ENCODE assay signal across 1 cellular context in the genomic region with DNA sequence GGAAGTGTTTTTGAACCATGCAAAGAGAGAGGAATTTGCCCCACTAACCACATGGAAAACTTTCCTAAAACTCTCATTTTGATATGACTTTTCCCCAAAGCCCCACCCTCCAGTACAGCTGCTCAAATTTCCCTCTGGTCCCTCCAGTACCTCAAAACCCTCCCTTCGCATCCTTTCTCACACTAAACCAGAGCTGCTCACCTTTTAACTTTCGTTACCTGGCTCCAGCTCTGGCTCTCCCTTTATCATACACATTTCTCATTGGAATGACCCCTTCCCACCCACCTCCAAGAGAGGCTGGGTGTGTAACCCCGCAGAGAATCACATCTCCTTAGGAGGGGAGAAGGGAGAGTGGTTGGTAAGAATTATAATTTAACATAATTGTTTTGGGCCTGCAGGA.
TF ChIP-seq lines count a peak whose summit lies in the region.

No MANE protein-coding gene starts in this region.

TF ChIP-seq in GM23338, 12 proteins besides CTCF, POLR2A, EP300 and RAD21 (continued from another document):
- TF ChIP-seq, protein P1, sequence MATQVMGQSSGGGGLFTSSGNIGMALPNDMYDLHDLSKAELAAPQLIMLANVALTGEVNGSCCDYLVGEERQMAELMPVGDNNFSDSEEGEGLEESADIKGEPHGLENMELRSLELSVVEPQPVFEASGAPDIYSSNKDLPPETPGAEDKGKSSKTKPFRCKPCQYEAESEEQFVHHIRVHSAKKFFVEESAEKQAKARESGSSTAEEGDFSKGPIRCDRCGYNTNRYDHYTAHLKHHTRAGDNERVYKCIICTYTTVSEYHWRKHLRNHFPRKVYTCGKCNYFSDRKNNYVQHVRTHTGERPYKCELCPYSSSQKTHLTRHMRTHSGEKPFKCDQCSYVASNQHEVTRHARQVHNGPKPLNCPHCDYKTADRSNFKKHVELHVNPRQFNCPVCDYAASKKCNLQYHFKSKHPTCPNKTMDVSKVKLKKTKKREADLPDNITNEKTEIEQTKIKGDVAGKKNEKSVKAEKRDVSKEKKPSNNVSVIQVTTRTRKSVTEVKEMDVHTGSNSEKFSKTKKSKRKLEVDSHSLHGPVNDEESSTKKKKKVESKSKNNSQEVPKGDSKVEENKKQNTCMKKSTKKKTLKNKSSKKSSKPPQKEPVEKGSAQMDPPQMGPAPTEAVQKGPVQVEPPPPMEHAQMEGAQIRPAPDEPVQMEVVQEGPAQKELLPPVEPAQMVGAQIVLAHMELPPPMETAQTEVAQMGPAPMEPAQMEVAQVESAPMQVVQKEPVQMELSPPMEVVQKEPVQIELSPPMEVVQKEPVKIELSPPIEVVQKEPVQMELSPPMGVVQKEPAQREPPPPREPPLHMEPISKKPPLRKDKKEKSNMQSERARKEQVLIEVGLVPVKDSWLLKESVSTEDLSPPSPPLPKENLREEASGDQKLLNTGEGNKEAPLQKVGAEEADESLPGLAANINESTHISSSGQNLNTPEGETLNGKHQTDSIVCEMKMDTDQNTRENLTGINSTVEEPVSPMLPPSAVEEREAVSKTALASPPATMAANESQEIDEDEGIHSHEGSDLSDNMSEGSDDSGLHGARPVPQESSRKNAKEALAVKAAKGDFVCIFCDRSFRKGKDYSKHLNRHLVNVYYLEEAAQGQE (IDR thresholded peaks at IDR 0.05; ENCODE audit: unreplicated experiment), result no peak
- no peak for TF ChIP-seq ZNF331 (CRISPR knock-in tag; IDR thresholded peaks at IDR 0.05; ENCODE audit: low read depth)
- TF ChIP-seq, protein P2, sequence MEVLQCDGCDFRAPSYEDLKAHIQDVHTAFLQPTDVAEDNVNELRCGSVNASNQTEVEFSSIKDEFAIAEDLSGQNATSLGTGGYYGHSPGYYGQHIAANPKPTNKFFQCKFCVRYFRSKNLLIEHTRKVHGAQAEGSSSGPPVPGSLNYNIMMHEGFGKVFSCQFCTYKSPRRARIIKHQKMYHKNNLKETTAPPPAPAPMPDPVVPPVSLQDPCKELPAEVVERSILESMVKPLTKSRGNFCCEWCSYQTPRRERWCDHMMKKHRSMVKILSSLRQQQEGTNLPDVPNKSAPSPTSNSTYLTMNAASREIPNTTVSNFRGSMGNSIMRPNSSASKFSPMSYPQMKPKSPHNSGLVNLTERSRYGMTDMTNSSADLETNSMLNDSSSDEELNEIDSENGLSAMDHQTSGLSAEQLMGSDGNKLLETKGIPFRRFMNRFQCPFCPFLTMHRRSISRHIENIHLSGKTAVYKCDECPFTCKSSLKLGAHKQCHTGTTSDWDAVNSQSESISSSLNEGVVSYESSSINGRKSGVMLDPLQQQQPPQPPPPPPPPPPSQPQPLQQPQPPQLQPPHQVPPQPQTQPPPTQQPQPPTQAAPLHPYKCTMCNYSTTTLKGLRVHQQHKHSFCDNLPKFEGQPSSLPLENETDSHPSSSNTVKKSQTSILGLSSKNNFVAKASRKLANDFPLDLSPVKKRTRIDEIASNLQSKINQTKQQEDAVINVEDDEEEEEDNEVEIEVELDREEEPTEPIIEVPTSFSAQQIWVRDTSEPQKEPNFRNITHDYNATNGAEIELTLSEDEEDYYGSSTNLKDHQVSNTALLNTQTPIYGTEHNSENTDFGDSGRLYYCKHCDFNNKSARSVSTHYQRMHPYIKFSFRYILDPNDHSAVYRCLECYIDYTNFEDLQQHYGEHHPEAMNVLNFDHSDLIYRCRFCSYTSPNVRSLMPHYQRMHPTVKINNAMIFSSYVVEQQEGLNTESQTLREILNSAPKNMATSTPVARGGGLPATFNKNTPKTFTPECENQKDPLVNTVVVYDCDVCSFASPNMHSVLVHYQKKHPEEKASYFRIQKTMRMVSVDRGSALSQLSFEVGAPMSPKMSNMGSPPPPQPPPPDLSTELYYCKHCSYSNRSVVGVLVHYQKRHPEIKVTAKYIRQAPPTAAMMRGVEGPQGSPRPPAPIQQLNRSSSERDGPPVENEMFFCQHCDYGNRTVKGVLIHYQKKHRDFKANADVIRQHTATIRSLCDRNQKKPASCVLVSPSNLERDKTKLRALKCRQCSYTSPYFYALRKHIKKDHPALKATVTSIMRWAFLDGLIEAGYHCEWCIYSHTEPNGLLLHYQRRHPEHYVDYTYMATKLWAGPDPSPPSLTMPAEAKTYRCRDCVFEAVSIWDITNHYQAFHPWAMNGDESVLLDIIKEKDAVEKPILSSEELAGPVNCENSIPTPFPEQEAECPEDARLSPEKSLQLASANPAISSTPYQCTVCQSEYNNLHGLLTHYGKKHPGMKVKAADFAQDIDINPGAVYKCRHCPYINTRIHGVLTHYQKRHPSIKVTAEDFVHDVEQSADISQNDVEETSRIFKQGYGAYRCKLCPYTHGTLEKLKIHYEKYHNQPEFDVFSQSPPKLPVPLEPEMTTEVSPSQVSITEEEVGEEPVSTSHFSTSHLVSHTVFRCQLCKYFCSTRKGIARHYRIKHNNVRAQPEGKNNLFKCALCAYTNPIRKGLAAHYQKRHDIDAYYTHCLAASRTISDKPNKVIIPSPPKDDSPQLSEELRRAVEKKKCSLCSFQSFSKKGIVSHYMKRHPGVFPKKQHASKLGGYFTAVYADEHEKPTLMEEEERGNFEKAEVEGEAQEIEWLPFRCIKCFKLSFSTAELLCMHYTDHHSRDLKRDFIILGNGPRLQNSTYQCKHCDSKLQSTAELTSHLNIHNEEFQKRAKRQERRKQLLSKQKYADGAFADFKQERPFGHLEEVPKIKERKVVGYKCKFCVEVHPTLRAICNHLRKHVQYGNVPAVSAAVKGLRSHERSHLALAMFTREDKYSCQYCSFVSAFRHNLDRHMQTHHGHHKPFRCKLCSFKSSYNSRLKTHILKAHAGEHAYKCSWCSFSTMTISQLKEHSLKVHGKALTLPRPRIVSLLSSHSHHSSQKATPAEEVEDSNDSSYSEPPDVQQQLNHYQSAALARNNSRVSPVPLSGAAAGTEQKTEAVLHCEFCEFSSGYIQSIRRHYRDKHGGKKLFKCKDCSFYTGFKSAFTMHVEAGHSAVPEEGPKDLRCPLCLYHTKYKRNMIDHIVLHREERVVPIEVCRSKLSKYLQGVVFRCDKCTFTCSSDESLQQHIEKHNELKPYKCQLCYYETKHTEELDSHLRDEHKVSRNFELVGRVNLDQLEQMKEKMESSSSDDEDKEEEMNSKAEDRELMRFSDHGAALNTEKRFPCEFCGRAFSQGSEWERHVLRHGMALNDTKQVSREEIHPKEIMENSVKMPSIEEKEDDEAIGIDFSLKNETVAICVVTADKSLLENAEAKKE (CRISPR knock-in tag; IDR thresholded peaks at IDR 0.05), result no peak
- no peak for TF ChIP-seq EZH2phosphoT487 (IDR thresholded peaks at IDR 0.05; ENCODE audit: unreplicated experiment)
- no peak for TF ChIP-seq JUNB (IDR thresholded peaks at IDR 0.05; ENCODE audit: unreplicated experiment)
- TF ChIP-seq EZH2 (IDR thresholded peaks at IDR 0.05; ENCODE audit: low read depth, unreplicated experiment), result no peak
- TF ChIP-seq POLR2AphosphoS5 (IDR thresholded peaks at IDR 0.05; ENCODE audit: low read depth), result no peak
